ENCODE assay signal across 1 cellular context in the genomic region with DNA sequence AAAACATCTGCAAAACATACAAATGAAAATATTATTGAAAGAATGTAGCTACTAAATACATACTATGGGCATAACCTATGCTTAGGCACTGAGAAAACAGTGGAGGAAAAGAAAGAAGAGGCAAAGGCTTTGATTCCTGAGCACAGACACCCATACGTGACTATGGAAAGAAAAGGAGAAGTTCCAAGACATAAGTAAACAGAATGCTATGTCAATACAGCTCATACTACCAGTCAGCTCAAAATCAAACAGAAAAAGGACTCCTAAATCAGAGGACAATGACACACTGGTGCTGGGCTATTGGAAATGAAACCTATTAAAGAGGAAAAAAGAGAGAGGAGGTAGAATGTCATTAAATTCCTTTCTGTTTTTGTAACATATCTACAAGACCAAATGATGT.
TF ChIP-seq lines count a peak whose summit lies in the region.

No MANE protein-coding gene starts in this region.

TF ChIP-seq in HepG2, 621 proteins besides CTCF, POLR2A, EP300 and RAD21 (continued from another document and continues in another):
- TF ChIP-seq, protein P1, sequence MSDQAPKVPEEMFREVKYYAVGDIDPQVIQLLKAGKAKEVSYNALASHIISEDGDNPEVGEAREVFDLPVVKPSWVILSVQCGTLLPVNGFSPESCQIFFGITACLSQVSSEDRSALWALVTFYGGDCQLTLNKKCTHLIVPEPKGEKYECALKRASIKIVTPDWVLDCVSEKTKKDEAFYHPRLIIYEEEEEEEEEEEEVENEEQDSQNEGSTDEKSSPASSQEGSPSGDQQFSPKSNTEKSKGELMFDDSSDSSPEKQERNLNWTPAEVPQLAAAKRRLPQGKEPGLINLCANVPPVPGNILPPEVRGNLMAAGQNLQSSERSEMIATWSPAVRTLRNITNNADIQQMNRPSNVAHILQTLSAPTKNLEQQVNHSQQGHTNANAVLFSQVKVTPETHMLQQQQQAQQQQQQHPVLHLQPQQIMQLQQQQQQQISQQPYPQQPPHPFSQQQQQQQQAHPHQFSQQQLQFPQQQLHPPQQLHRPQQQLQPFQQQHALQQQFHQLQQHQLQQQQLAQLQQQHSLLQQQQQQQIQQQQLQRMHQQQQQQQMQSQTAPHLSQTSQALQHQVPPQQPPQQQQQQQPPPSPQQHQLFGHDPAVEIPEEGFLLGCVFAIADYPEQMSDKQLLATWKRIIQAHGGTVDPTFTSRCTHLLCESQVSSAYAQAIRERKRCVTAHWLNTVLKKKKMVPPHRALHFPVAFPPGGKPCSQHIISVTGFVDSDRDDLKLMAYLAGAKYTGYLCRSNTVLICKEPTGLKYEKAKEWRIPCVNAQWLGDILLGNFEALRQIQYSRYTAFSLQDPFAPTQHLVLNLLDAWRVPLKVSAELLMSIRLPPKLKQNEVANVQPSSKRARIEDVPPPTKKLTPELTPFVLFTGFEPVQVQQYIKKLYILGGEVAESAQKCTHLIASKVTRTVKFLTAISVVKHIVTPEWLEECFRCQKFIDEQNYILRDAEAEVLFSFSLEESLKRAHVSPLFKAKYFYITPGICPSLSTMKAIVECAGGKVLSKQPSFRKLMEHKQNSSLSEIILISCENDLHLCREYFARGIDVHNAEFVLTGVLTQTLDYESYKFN (CRISPR knock-in tag; conservative IDR thresholded peaks at IDR 0.05) = peak; percentile 45; the same call in 1 of the 2 replicates
- TF ChIP-seq BCL6 (CRISPR knock-in tag; IDR thresholded peaks at IDR 0.05) (peak; percentile 20; the same call in 1 of the 2 replicates), SAP130 (CRISPR knock-in tag; IDR thresholded peaks at IDR 0.05; ENCODE audit: low read depth) (peak; percentile 29; the same call in 1 of the 2 replicates), ZNF644 (CRISPR knock-in tag; IDR thresholded peaks at IDR 0.05; ENCODE audit: low read depth) (0 out of 2 replicates have a peak, but pooled peaks have one; percentile 48), FOXO1 (CRISPR knock-in tag; IDR thresholded peaks at IDR 0.05) (0 out of 2 replicates have a peak, but pooled peaks have one; percentile 15), KAT8 (CRISPR knock-in tag; IDR thresholded peaks at IDR 0.05) (peak; percentile 25; the same call in 1 of the 2 replicates), NCOA2 (CRISPR knock-in tag; IDR thresholded peaks at IDR 0.05) (no peak), SOX13 (IDR thresholded peaks at IDR 0.05) (no peak), SOX13 (CRISPR knock-in tag; conservative IDR thresholded peaks at IDR 0.05 in 1 of 2, IDR thresholded peaks at IDR 0.05 in 1 of 2) (peak in 1 of 2 experiments; percentile 53; a peak in 1 of 4 replicates), PHF21A (CRISPR knock-in tag; IDR thresholded peaks at IDR 0.05) (0 out of 2 replicates have a peak, but pooled peaks have one; percentile 17), MAFF (IDR thresholded peaks at IDR 0.05; ENCODE audit: low read depth, low read length) (0 out of 2 replicates have a peak, but pooled peaks have one; percentile 17), CENPX (CRISPR knock-in tag; IDR thresholded peaks at IDR 0.05) (no peak), KAT7 (CRISPR knock-in tag; IDR thresholded peaks at IDR 0.05; ENCODE audit: borderline replicate concordance) (no peak), ISX (CRISPR knock-in tag; conservative IDR thresholded peaks at IDR 0.05) (no peak), MAFK (conservative IDR thresholded peaks at IDR 0.05 in 1 of 2, IDR thresholded peaks at IDR 0.05 in 1 of 2; ENCODE audit: low read length in 2 of 2) (0 out of 4 replicates have a peak, but pooled peaks of 1 of the 2 experiments have one; percentile 13), ZNF883 (CRISPR knock-in tag; IDR thresholded peaks at IDR 0.05; ENCODE audit: not compliant biosample characterization) (no peak), SMAD3 (CRISPR knock-in tag; IDR thresholded peaks at IDR 0.05) (no peak), RXRB (CRISPR knock-in tag; IDR thresholded peaks at IDR 0.05; ENCODE audit: borderline replicate concordance) (0 out of 2 replicates have a peak, but pooled peaks have one; percentile 30), FOXA1 (IDR thresholded peaks at IDR 0.05) (peak; percentile 76), FOXA1 (CRISPR knock-in tag; IDR thresholded peaks at IDR 0.05) (peak; percentile 77), ZBTB7A (CRISPR knock-in tag; IDR thresholded peaks at IDR 0.05) (no peak), GATAD2A (CRISPR knock-in tag; IDR thresholded peaks at IDR 0.05) (peak; percentile 38; the same call in 1 of the 2 replicates), FOXA3 (CRISPR knock-in tag; IDR thresholded peaks at IDR 0.05) (peak; percentile 88), ZNF614 (CRISPR knock-in tag; IDR thresholded peaks at IDR 0.05; ENCODE audit: borderline replicate concordance) (peak; percentile 45; the same call in 1 of the 2 replicates), ELF3 (CRISPR knock-in tag; IDR thresholded peaks at IDR 0.05) (peak; percentile 44; the same call in 1 of the 2 replicates), ATF1 (CRISPR knock-in tag; IDR thresholded peaks at IDR 0.05) (no peak), ZNF12 (CRISPR knock-in tag; IDR thresholded peaks at IDR 0.05) (0 out of 2 replicates have a peak, but pooled peaks have one; percentile 32), HNRNPH1 (optimal IDR thresholded peaks at IDR 0.05; ENCODE audit: low read depth, low read length) (no peak)
- TF ChIP-seq, protein P2, sequence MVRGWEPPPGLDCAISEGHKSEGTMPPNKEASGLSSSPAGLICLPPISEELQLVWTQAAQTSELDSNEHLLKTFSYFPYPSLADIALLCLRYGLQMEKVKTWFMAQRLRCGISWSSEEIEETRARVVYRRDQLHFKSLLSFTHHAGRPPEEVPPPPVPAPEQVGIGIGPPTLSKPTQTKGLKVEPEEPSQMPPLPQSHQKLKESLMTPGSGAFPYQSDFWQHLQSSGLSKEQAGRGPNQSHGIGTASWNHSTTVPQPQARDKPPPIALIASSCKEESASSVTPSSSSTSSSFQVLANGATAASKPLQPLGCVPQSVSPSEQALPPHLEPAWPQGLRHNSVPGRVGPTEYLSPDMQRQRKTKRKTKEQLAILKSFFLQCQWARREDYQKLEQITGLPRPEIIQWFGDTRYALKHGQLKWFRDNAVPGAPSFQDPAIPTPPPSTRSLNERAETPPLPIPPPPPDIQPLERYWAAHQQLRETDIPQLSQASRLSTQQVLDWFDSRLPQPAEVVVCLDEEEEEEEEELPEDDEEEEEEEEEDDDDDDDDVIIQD (CRISPR knock-in tag; IDR thresholded peaks at IDR 0.05; ENCODE audit: low read depth) = 0 out of 2 replicates have a peak, but pooled peaks have one; percentile 43
- TF ChIP-seq, protein P3, sequence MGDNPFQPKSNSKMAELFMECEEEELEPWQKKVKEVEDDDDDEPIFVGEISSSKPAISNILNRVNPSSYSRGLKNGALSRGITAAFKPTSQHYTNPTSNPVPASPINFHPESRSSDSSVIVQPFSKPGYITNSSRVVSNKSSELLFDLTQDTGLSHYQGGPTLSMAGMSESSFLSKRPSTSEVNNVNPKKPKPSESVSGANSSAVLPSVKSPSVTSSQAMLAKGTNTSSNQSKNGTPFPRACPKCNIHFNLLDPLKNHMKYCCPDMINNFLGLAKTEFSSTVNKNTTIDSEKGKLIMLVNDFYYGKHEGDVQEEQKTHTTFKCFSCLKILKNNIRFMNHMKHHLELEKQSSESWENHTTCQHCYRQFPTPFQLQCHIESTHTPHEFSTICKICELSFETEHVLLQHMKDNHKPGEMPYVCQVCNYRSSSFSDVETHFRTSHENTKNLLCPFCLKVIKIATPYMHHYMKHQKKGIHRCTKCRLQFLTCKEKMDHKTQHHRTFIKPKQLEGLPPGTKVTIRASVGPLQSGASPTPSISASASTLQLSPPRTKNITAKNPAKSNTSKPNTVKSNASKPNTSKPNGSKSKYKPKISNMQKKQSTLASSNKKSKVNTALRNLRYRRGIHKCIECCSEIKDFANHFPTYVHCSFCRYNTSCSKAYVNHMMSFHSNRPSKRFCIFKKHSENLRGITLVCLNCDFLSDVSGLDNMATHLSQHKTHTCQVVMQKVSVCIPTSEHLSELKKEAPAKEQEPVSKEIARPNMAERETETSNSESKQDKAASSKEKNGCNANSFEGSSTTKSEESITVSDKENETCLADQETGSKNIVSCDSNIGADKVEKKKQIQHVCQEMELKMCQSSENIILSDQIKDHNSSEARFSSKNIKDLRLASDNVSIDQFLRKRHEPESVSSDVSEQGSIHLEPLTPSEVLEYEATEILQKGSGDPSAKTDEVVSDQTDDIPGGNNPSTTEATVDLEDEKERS (CRISPR knock-in tag; IDR thresholded peaks at IDR 0.05) = no peak
- TF ChIP-seq, protein P4, sequence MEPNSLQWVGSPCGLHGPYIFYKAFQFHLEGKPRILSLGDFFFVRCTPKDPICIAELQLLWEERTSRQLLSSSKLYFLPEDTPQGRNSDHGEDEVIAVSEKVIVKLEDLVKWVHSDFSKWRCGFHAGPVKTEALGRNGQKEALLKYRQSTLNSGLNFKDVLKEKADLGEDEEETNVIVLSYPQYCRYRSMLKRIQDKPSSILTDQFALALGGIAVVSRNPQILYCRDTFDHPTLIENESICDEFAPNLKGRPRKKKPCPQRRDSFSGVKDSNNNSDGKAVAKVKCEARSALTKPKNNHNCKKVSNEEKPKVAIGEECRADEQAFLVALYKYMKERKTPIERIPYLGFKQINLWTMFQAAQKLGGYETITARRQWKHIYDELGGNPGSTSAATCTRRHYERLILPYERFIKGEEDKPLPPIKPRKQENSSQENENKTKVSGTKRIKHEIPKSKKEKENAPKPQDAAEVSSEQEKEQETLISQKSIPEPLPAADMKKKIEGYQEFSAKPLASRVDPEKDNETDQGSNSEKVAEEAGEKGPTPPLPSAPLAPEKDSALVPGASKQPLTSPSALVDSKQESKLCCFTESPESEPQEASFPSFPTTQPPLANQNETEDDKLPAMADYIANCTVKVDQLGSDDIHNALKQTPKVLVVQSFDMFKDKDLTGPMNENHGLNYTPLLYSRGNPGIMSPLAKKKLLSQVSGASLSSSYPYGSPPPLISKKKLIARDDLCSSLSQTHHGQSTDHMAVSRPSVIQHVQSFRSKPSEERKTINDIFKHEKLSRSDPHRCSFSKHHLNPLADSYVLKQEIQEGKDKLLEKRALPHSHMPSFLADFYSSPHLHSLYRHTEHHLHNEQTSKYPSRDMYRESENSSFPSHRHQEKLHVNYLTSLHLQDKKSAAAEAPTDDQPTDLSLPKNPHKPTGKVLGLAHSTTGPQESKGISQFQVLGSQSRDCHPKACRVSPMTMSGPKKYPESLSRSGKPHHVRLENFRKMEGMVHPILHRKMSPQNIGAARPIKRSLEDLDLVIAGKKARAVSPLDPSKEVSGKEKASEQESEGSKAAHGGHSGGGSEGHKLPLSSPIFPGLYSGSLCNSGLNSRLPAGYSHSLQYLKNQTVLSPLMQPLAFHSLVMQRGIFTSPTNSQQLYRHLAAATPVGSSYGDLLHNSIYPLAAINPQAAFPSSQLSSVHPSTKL (CRISPR knock-in tag; IDR thresholded peaks at IDR 0.05) = peak; percentile 63; the same call in 1 of the 2 replicates
- TF ChIP-seq, protein P5, sequence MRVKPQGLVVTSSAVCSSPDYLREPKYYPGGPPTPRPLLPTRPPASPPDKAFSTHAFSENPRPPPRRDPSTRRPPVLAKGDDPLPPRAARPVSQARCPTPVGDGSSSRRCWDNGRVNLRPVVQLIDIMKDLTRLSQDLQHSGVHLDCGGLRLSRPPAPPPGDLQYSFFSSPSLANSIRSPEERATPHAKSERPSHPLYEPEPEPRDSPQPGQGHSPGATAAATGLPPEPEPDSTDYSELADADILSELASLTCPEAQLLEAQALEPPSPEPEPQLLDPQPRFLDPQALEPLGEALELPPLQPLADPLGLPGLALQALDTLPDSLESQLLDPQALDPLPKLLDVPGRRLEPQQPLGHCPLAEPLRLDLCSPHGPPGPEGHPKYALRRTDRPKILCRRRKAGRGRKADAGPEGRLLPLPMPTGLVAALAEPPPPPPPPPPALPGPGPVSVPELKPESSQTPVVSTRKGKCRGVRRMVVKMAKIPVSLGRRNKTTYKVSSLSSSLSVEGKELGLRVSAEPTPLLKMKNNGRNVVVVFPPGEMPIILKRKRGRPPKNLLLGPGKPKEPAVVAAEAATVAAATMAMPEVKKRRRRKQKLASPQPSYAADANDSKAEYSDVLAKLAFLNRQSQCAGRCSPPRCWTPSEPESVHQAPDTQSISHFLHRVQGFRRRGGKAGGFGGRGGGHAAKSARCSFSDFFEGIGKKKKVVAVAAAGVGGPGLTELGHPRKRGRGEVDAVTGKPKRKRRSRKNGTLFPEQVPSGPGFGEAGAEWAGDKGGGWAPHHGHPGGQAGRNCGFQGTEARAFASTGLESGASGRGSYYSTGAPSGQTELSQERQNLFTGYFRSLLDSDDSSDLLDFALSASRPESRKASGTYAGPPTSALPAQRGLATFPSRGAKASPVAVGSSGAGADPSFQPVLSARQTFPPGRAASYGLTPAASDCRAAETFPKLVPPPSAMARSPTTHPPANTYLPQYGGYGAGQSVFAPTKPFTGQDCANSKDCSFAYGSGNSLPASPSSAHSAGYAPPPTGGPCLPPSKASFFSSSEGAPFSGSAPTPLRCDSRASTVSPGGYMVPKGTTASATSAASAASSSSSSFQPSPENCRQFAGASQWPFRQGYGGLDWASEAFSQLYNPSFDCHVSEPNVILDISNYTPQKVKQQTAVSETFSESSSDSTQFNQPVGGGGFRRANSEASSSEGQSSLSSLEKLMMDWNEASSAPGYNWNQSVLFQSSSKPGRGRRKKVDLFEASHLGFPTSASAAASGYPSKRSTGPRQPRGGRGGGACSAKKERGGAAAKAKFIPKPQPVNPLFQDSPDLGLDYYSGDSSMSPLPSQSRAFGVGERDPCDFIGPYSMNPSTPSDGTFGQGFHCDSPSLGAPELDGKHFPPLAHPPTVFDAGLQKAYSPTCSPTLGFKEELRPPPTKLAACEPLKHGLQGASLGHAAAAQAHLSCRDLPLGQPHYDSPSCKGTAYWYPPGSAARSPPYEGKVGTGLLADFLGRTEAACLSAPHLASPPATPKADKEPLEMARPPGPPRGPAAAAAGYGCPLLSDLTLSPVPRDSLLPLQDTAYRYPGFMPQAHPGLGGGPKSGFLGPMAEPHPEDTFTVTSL (CRISPR knock-in tag; IDR thresholded peaks at IDR 0.05; ENCODE audit: borderline replicate concordance) = peak; percentile 73; the same call in 1 of the 2 replicates
